In the genomic region with DNA sequence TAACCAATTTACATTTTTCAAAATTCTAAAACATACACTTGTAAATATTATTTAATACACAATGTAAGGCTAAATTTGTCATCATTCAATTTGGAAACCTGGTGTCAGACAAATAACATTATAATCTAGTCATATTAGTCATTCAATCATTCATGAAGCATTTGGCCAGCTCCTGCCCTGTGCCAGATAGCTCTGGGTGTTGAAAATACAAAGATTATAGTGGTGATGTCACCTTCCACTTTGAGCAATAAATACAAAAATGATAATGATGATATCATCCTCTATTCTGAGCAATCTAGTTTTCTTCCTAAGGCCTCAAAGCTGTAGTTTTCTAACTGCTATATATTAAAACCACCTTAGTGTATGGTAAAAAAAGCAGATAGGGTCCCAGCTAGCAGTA, we compare ENCODE assay signal across 14 cellular contexts. TPM values are rescaled to one million over a fixed set of nuclear protein-coding genes. Genes with fewer than 3 reads are reported as not detected.
DNase-seq lines count a peak whose midpoint lies in the region; ATAC-seq, FAIRE-seq and TF ChIP-seq lines count a peak whose summit lies in the region.
"Had no signal": no experiment of that assay in that cellular context is flagged by ENCODE, and none has a peak within 500 bp of the region (broad histone marks: within the 10 kb centered on the region; RNA-seq: fewer than 3 reads in every experiment).

No MANE protein-coding gene starts in this region.

- H3K27ac ChIP-seq in right cardiac atrium (ENCODE audit: low read length) = no peak overlapping the region
- H3K27ac ChIP-seq: testis had no signal

- peak; percentile 26 to 78 for ATAC-seq in right cardiac atrium

- H3K27me3 ChIP-seq in right cardiac atrium (ENCODE audit: control insufficient read depth, insufficient read depth) = no peaks in the 10 kb centered on the region
- H3K27me3 ChIP-seq: testis had no signal

- in situ Hi-C loops in ACHN (cut with HindIII; ENCODE audit: low pct_ligation_motif_present, low pct_unique_long_range_greater_than_20kb, low sequenced_read_pairs) = no loop called here

- CTCF ChIA-PET in GM10248 (lab: Yijun Ruan, JAX) = interaction anchor here (1.1 to 1.6 kb wide), 3 partner anchors 11 to 66 kb away, joined by 3 read pairs; no protein-coding TSS in a partner anchor

- no peak for TF ChIP-seq CTCF in D721Med (IDR thresholded peaks at IDR 0.05; ENCODE audit: insufficient read depth, missing control alignments)
- no peak for TF ChIP-seq CTCF in GM10248 (IDR thresholded peaks at IDR 0.05; ENCODE audit: control extremely low read depth, extremely low read depth, low read depth, missing control alignments)

- H3K4me3 ChIP-seq in right cardiac atrium (ENCODE audit: low read length) = no peak overlapping the region
- H3K4me3 ChIP-seq: testis had no signal

- POLR2A ChIA-PET in GM10248 (lab: Yijun Ruan, JAX) = interaction anchor here (0.6 kb wide), 1 partner anchor 1756 kb away, joined by 4 read pairs; no protein-coding TSS in a partner anchor

- FAIRE-seq in G401.6 (lab: Jason Lieb, UNC) (peak; percentile 30), D721Med (lab: Jason Lieb, UNC) (no peak)

- H3K4me1 ChIP-seq in right cardiac atrium (ENCODE audit: control insufficient read depth, insufficient read depth, low read length) = peaks cover 5% of the 10 kb centered on the region
- H3K4me1 ChIP-seq: testis had no signal

- H3K9me3 ChIP-seq in right cardiac atrium (ENCODE audit: control insufficient read depth, low read length) = no peaks in the 10 kb centered on the region
- H3K9me3 ChIP-seq: testis had no signal

- DNase-seq in ACHN = peak; percentile 12
- peak; percentile 80 for DNase-seq in amniotic epithelial cell (ENCODE audit: low read depth)
- peak in 1 of 3 donors; percentile 33 for DNase-seq in right cardiac atrium
- no peak for DNase-seq in D721Med (ENCODE audit: insufficient read length, low spot score)
- DNase-seq in GM10248 (ENCODE audit: extremely low spot score) = no peak
- no peak for DNase-seq in GM19240 (ENCODE audit: insufficient read length, low spot score)
- DNase-seq in NCI-H1092 (lab: John Stamatoyannopoulos, UW) = no peak
- DNase-seq: activated CD8-positive, alpha-beta memory T cell treated with anti-CD3 and anti-CD28 coated beads for 24 hours; cerebellar nuclear complex; DND-41; KG1; NCI-H2171 treated with DMSO at 0.1 percent for 48 hours; testis had no signal

- intact Hi-C loops in right cardiac atrium (cut with DNase I) = no loop called here

RNA-seq across cellular contexts. Expression of a gene that starts 23.4 kb away (rescaled TPM):
- 10 to 100 TPM; 33.0 to 39.7 (median 37.0) TPM for total RNA-seq in right cardiac atrium
- polyA plus RNA-seq in right cardiac atrium = 37.0 TPM

RNA-seq across cellular contexts. Expression of a gene that starts 52.2 kb away (rescaled TPM):
- 10 to 100 TPM; 34.7 to 46.0 (median 44.1) TPM for total RNA-seq in right cardiac atrium
- polyA plus RNA-seq in right cardiac atrium = 92.1 TPM

Comparison
In these comparisons a context has a peak if more than half of its experiments do, and no peak if none do; other contexts are left out.
1. DNase-seq: peak in ACHN (single experiment) and amniotic epithelial cell (single experiment); none in D721Med (single experiment), GM10248 (single experiment), GM19240 (single experiment) and NCI-H1092 (single experiment).